In genomic region chr4:176534566-176534965, GRCh38 we compare ENCODE assay signal across 13 cellular contexts.
A peak's percentile ranks its signal among the peaks of the same experiment; 100 is the strongest.
DNase-seq lines count a peak whose midpoint lies in the region; ATAC-seq, FAIRE-seq and TF ChIP-seq lines count a peak whose summit lies in the region.
"Had no signal": no experiment of that assay in that cellular context is flagged by ENCODE, and none has a peak within 500 bp of the region (broad histone marks: within the 10 kb centered on the region; RNA-seq: fewer than 3 reads in every experiment).

No MANE protein-coding gene starts in this region.

- no peaks in the 10 kb centered on the region for H3K9me3 ChIP-seq in astrocyte (ENCODE audit: insufficient read depth, low read depth, low read length)
- H3K9me3 ChIP-seq: psoas muscle had no signal

- no peaks in the 10 kb centered on the region for H3K27me3 Mint-ChIP-seq in astrocyte (ENCODE audit: low read depth, unreplicated experiment)

- H3K4me1 ChIP-seq in astrocyte (ENCODE audit: insufficient read depth, low read length): peaks cover 20% of the 10 kb centered on the region
- H3K4me1 ChIP-seq: psoas muscle had no signal

- ATAC-seq in GM19455 (IDR thresholded peaks at IDR 0.05; ENCODE audit: unreplicated experiment): no peak
- ATAC-seq: psoas muscle; stimulated activated naive CD8-positive, alpha-beta T cell treated with anti-CD3 and anti-CD28 coated beads, Interleukin-15, Interleukin-2, amounts not matched to agents 100 U/mL and 50 U/mL, for 24 hours had no signal

- H3K4me3 ChIP-seq in AG10803 (ENCODE audit: low read length): no peak overlapping the region
- no peak overlapping the region for H3K4me3 ChIP-seq in astrocyte (ENCODE audit: insufficient read depth, low read depth, low read length)
- H3K4me3 ChIP-seq: psoas muscle had no signal

- H3K4me1 Mint-ChIP-seq in astrocyte (ENCODE audit: low read depth, unreplicated experiment): peaks cover 54% of the 10 kb centered on the region

- H3K27ac Mint-ChIP-seq in astrocyte (ENCODE audit: unreplicated experiment): peak overlapping the region; percentile 93

- FAIRE-seq in astrocyte (lab: Jason Lieb, UNC): no peak
- FAIRE-seq: endometrium had no signal

- H3K9ac ChIP-seq in astrocyte (ENCODE audit: low read length): no peak overlapping the region

- in situ Hi-C loops in GM13977 (cut with MboI; ENCODE audit: low pct_unique_long_range_greater_than_20kb, low sequenced_read_pairs, unreplicated experiment): no loop called here

- no peak overlapping the region for H3K4me3 Mint-ChIP-seq in astrocyte (ENCODE audit: unreplicated experiment)

- no peaks in the 10 kb centered on the region for H4K20me1 ChIP-seq in astrocyte (ENCODE audit: insufficient read depth, low read length)

- H3K4me2 ChIP-seq in astrocyte (ENCODE audit: low read length): peak overlapping the region; percentile 31

- no peaks in the 10 kb centered on the region for H3K9me3 Mint-ChIP-seq in astrocyte (ENCODE audit: unreplicated experiment)

- no peaks in the 10 kb centered on the region for H3K27me3 ChIP-seq in astrocyte (ENCODE audit: insufficient read depth, low read length)

- no peak overlapping the region for H3K27ac ChIP-seq in astrocyte (ENCODE audit: low read depth, low read length)
- H3K27ac ChIP-seq: psoas muscle had no signal

- DNase-seq in AG10803 (ENCODE audit: low read depth) (peak; percentile 87), LHCN-M2 (ENCODE audit: low read depth) (peak; percentile 97), astrocyte (ENCODE audit: low read depth) (peak; percentile 90), islet precursor cell (peak; percentile 74), SIG-M5 (lab: John Stamatoyannopoulos, UW) (no peak), GM13977 (ENCODE audit: low spot score) (no peak), midbrain (lab: John Stamatoyannopoulos, UW) (no peak)
- DNase-seq: GDM1; MM.1S; psoas muscle; stimulated activated naive CD8-positive, alpha-beta T cell treated with anti-CD3 and anti-CD28 coated beads, Interleukin-15, Interleukin-2, amounts not matched to agents 100 U/mL and 50 U/mL, for 24 hours had no signal

- TF ChIP-seq CTCF in AG10803 (conservative IDR thresholded peaks at IDR 0.05; ENCODE audit: low read length) (no peak), astrocyte (IDR thresholded peaks at IDR 0.05; ENCODE audit: insufficient read depth, low read depth, low read length) (no peak), GM13977 (IDR thresholded peaks at IDR 0.05; ENCODE audit: extremely low read depth, insufficient read depth, missing control alignments) (no peak)

- no peaks in the 10 kb centered on the region for H3K36me3 ChIP-seq in astrocyte (ENCODE audit: insufficient read depth, low read length)

- H3K79me2 ChIP-seq in astrocyte (ENCODE audit: insufficient read depth, low read length): no peaks in the 10 kb centered on the region

- H3K36me3 Mint-ChIP-seq in astrocyte (ENCODE audit: low read depth, unreplicated experiment): no peaks in the 10 kb centered on the region

- no peak overlapping the region for H2AFZ ChIP-seq in astrocyte (ENCODE audit: low read depth, low read length)

Comparison
In these comparisons a context has a peak if more than half of its experiments do, and no peak if none do; other contexts are left out.
1. DNase-seq: peak in AG10803 (single experiment), LHCN-M2 (single experiment), astrocyte (single experiment) and islet precursor cell (single experiment); none in SIG-M5 (single experiment), GM13977 (single experiment) and midbrain (single experiment).